16 cellular contexts compared by ENCODE assay signal in the genomic region with DNA sequence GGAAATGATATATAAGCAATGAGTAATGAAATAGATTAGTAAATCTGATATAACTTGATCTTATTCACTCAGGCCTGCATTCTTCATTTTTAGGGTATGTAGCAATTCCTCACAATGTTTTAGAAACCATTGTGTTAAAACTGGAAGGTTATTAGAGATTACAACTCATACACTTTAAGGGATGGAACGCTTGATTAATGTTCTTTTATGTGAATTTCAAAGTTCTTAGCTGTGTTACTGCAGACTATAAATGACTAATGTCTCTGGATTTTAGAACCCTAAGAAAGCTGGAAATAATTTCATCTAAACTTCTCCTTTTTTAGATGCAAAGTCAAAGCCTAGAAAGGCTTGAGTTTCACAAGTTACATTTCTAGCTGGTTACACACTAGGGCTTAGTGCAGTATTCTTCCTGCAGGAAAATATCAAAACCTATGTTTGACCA.
DNase-seq lines count a peak whose midpoint lies in the region; ATAC-seq and TF ChIP-seq lines count a peak whose summit lies in the region.
"Had no signal": no experiment of that assay in that cellular context is flagged by ENCODE, and none has a peak within 500 bp of the region (broad histone marks: within the 10 kb centered on the region; RNA-seq: fewer than 3 reads in every experiment).

No MANE protein-coding gene starts in this region.

- H3K4me3 ChIP-seq in adipocyte (ENCODE audit: low read length) (no peak overlapping the region), fibroblast of the aortic adventitia (ENCODE audit: low read depth, low read length) (no peak overlapping the region)
- H3K4me3 ChIP-seq: sigmoid colon, vagina had no signal

- H3K9me3 ChIP-seq in adipocyte (ENCODE audit: control insufficient read depth, low read length): no peaks in the 10 kb centered on the region
- H3K9me3 ChIP-seq: sigmoid colon, vagina had no signal

- H3K4me1 ChIP-seq in adipocyte (ENCODE audit: control insufficient read depth, insufficient read depth, low read length): peaks cover 45% of the 10 kb centered on the region
- H3K4me1 ChIP-seq: vagina had no signal

- no peaks in the 10 kb centered on the region for H3K27me3 Mint-ChIP-seq in stimulated activated naive CD8-positive, alpha-beta T cell treated with anti-CD3 and anti-CD28 coated beads, Interleukin-15, amount 100 ng/mL, for 72 hours
- H3K27me3 Mint-ChIP-seq: stimulated activated memory B cell treated with anti-CD40 and anti-IgM and Interleukin-4, amounts not matched to agents 10 μg/mL and 1 μg/mL and 100 μg/mL, for 72 hours had no signal

- no peaks in the 10 kb centered on the region for H3K27me3 ChIP-seq in adipocyte (replicated peaks; ENCODE audit: control insufficient read depth, insufficient read depth, low read length)
- H3K27me3 ChIP-seq: sigmoid colon, vagina had no signal

- H3K36me3 ChIP-seq in adipocyte (ENCODE audit: control insufficient read depth, insufficient read depth, low read length, severe bottlenecking): no peaks in the 10 kb centered on the region
- H3K36me3 ChIP-seq: sigmoid colon, vagina had no signal

- ATAC-seq in GM21576 (IDR thresholded peaks at IDR 0.05; ENCODE audit: unreplicated experiment): no peak
- ATAC-seq in stimulated activated naive CD8-positive, alpha-beta T cell treated with anti-CD3 and anti-CD28 coated beads, Interleukin-15, amount 100 ng/mL, for 72 hours: no peak
- ATAC-seq: stimulated activated memory B cell treated with anti-CD40 and anti-IgM and Interleukin-4, amounts not matched to agents 10 μg/mL and 1 μg/mL and 100 μg/mL, for 72 hours had no signal

- in situ Hi-C loops in GM13977 (cut with MboI; ENCODE audit: low pct_unique_long_range_greater_than_20kb, low sequenced_read_pairs, unreplicated experiment): no loop called here

- H3K9me3 Mint-ChIP-seq in stimulated activated naive CD8-positive, alpha-beta T cell treated with anti-CD3 and anti-CD28 coated beads, Interleukin-15, amount 100 ng/mL, for 72 hours: no peaks in the 10 kb centered on the region
- H3K9me3 Mint-ChIP-seq: stimulated activated memory B cell treated with anti-CD40 and anti-IgM and Interleukin-4, amounts not matched to agents 10 μg/mL and 1 μg/mL and 100 μg/mL, for 72 hours had no signal

- H3K4me3 Mint-ChIP-seq in stimulated activated naive CD8-positive, alpha-beta T cell treated with anti-CD3 and anti-CD28 coated beads, Interleukin-15, amount 100 ng/mL, for 72 hours: no peak overlapping the region
- H3K4me3 Mint-ChIP-seq: stimulated activated memory B cell treated with anti-CD40 and anti-IgM and Interleukin-4, amounts not matched to agents 10 μg/mL and 1 μg/mL and 100 μg/mL, for 72 hours had no signal

- TF ChIP-seq CTCF in fibroblast of the aortic adventitia (IDR thresholded peaks at IDR 0.05; ENCODE audit: insufficient read depth, low read length) (no peak), GM13977 (IDR thresholded peaks at IDR 0.05; ENCODE audit: extremely low read depth, insufficient read depth, missing control alignments) (no peak)

- DNase-seq in HCEC 1CT (peak; percentile 97), adipocyte (ENCODE audit: low read depth) (peak; percentile 78), fibroblast of the aortic adventitia (ENCODE audit: low read depth) (peak; percentile 78), NCI-H748 treated with DMSO at 0.1 percent for 48 hours (lab: John Stamatoyannopoulos, UW) (no peak), GM13977 (ENCODE audit: low spot score) (no peak)
- DNase-seq in stimulated activated naive CD8-positive, alpha-beta T cell treated with anti-CD3 and anti-CD28 coated beads, Interleukin-15, amount 100 ng/mL, for 72 hours: no peak
- DNase-seq: activated gamma-delta T cell treated with Interleukin-2 at 50 U/mL for 16 hours, glutamatergic neuron, islet precursor cell, NCI-H187, NCI-H510A treated with DMSO at 0.1 percent for 48 hours, sigmoid colon, SW 1271 had no signal

- H3K9ac ChIP-seq in adipocyte (ENCODE audit: low read length): peak overlapping the region; percentile 78

- H3K27ac Mint-ChIP-seq in stimulated activated naive CD8-positive, alpha-beta T cell treated with anti-CD3 and anti-CD28 coated beads, Interleukin-15, amount 100 ng/mL, for 72 hours: no peak overlapping the region
- H3K27ac Mint-ChIP-seq: stimulated activated memory B cell treated with anti-CD40 and anti-IgM and Interleukin-4, amounts not matched to agents 10 μg/mL and 1 μg/mL and 100 μg/mL, for 72 hours had no signal

- no peaks in the 10 kb centered on the region for H3K4me1 Mint-ChIP-seq in stimulated activated naive CD8-positive, alpha-beta T cell treated with anti-CD3 and anti-CD28 coated beads, Interleukin-15, amount 100 ng/mL, for 72 hours
- H3K4me1 Mint-ChIP-seq: stimulated activated memory B cell treated with anti-CD40 and anti-IgM and Interleukin-4, amounts not matched to agents 10 μg/mL and 1 μg/mL and 100 μg/mL, for 72 hours had no signal

Comparison
In these comparisons a context has a peak if more than half of its experiments do, and no peak if none do; other contexts are left out.
1. DNase-seq: peak in HCEC 1CT (single experiment), adipocyte (single experiment) and fibroblast of the aortic adventitia (single experiment); none in NCI-H748 treated with DMSO at 0.1 percent for 48 hours (single experiment), stimulated activated naive CD8-positive, alpha-beta T cell treated with anti-CD3 and anti-CD28 coated beads, Interleukin-15, amount 100 ng/mL, for 72 hours (0 of 2) and GM13977 (single experiment).